Comparison of ENCODE assay signal across 8 cellular contexts in genomic region chr13:102580552-102581169, GRCh38.
A peak's percentile ranks its signal among the peaks of the same experiment; 100 is the strongest.
DNase-seq lines count a peak whose midpoint lies in the region; ATAC-seq and TF ChIP-seq lines count a peak whose summit lies in the region.

No MANE protein-coding gene starts in this region.

- H3K4me3 ChIP-seq in GM12875 (ENCODE audit: low read depth, low read length), result no peak overlapping the region

- TF ChIP-seq CTCF in GM12875 (IDR thresholded peaks at IDR 0.05; ENCODE audit: borderline replicate concordance, insufficient read depth, low read depth, low read length) (peak; percentile 46; the same call in 1 of the 2 replicates), nephron (IDR thresholded peaks at IDR 0.05; ENCODE audit: unreplicated experiment in 3 of 3) (peak; percentile 76 to 79 (median 79))

- peaks cover 11% of the 10 kb centered on the region for H3K4me1 Mint-ChIP-seq in nephron

- H3K27ac Mint-ChIP-seq in nephron, result no peak overlapping the region

- ATAC-seq in HG02759 (IDR thresholded peaks at IDR 0.05; ENCODE audit: unreplicated experiment) (peak; percentile 61), GM18505 (IDR thresholded peaks at IDR 0.05; ENCODE audit: unreplicated experiment) (no peak)

- no peak overlapping the region for H3K4me3 Mint-ChIP-seq in nephron

- no peak for TF ChIP-seq POLR2A in GM18505 (IDR thresholded peaks at IDR 0.05; ENCODE audit: borderline replicate concordance, extremely low read depth, insufficient read depth, insufficient read length)

- H3K27me3 Mint-ChIP-seq in nephron (ENCODE audit: low read depth), result peaks cover 3% of the 10 kb centered on the region

- H3K9me3 Mint-ChIP-seq in nephron, result no peaks in the 10 kb centered on the region

- no peaks in the 10 kb centered on the region for H3K36me3 Mint-ChIP-seq in nephron (ENCODE audit: low read depth)

- DNase-seq in AML-193 (lab: John Stamatoyannopoulos, UW) (peak; percentile 77 to 81), NCI-H1694 (lab: John Stamatoyannopoulos, UW) (peak; percentile 84), T-helper 9 cell (peak; percentile 6), fibroblast of gingiva (ENCODE audit: low read depth) (peak; percentile 62)

Comparison
In these comparisons a context has a peak if more than half of its experiments do, and no peak if none do; other contexts are left out.
1. DNase-seq: peak in every context shown above with its lines; median percentile 84 in NCI-H1694; 79 in AML-193; 62 in fibroblast of gingiva; 6 in T-helper 9 cell.